In genomic region chr18:49699303-49699702, GRCh38 we compare ENCODE assay signal across 1 cellular context.
A peak's percentile ranks its signal among the peaks of the same experiment; 100 is the strongest.
TF ChIP-seq lines count a peak whose summit lies in the region.

No MANE protein-coding gene starts in this region.

TF ChIP-seq in WTC11, 78 proteins besides CTCF, POLR2A, EP300 and RAD21 (continued from another document):
- peak; percentile 33; the same call in 1 of the 2 replicates for TF ChIP-seq PRDM15 (CRISPR knock-in tag; IDR thresholded peaks at IDR 0.05)
